In the genomic region with DNA sequence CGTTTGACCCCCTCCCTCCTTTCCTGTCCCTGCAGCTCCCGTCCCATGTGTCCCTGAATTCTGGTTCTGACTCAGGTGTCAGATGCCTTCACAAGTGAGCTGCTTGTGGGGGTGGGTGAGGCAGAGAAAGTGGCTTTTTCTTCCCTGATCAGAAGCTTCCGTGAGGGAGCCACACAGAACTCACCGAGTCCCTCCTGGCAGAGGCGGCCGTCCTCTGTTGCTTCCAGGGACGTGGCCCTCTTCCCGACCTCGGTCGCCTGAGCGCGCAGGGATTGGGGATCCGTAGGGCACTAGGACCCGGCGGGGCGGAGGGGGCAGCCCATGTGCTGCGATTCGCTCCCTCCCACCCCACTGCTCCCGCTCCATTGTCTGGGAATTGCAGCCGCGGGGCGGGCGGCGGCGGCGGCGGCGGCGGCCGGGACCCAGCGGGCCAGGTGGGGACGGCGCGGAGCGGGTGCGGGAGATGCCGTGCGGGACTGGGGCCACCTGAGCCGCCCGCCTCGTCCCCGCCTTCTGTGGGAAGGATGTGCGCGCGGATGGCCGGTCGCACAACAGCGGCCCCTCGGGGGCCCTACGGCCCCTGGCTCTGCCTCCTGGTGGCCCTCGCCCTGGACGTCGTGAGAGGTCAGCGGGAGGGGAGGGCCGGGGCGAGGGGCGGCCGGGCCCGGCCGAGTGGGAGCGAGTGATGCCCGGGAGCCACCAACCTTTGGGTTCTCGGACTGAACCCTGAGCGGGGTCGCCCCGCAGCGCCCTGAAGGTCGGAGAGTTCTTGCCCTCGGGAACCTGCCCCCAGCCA, we compare ENCODE assay signal across 1 cellular context.
TF ChIP-seq lines count a peak whose summit lies in the region.

A gene with protein sequence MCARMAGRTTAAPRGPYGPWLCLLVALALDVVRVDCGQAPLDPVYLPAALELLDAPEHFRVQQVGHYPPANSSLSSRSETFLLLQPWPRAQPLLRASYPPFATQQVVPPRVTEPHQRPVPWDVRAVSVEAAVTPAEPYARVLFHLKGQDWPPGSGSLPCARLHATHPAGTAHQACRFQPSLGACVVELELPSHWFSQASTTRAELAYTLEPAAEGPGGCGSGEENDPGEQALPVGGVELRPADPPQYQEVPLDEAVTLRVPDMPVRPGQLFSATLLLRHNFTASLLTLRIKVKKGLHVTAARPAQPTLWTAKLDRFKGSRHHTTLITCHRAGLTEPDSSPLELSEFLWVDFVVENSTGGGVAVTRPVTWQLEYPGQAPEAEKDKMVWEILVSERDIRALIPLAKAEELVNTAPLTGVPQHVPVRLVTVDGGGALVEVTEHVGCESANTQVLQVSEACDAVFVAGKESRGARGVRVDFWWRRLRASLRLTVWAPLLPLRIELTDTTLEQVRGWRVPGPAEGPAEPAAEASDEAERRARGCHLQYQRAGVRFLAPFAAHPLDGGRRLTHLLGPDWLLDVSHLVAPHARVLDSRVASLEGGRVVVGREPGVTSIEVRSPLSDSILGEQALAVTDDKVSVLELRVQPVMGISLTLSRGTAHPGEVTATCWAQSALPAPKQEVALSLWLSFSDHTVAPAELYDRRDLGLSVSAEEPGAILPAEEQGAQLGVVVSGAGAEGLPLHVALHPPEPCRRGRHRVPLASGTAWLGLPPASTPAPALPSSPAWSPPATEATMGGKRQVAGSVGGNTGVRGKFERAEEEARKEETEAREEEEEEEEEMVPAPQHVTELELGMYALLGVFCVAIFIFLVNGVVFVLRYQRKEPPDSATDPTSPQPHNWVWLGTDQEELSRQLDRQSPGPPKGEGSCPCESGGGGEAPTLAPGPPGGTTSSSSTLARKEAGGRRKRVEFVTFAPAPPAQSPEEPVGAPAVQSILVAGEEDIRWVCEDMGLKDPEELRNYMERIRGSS (plus strand): TSS at position 351 of the 796 bp plus-strand sequence. CDS start 174 bp downstream, at position 525.

TF ChIP-seq in HepG2, 621 proteins besides CTCF, POLR2A, EP300 and RAD21 (continued from another document and continues in another):
- TF ChIP-seq, protein P1, sequence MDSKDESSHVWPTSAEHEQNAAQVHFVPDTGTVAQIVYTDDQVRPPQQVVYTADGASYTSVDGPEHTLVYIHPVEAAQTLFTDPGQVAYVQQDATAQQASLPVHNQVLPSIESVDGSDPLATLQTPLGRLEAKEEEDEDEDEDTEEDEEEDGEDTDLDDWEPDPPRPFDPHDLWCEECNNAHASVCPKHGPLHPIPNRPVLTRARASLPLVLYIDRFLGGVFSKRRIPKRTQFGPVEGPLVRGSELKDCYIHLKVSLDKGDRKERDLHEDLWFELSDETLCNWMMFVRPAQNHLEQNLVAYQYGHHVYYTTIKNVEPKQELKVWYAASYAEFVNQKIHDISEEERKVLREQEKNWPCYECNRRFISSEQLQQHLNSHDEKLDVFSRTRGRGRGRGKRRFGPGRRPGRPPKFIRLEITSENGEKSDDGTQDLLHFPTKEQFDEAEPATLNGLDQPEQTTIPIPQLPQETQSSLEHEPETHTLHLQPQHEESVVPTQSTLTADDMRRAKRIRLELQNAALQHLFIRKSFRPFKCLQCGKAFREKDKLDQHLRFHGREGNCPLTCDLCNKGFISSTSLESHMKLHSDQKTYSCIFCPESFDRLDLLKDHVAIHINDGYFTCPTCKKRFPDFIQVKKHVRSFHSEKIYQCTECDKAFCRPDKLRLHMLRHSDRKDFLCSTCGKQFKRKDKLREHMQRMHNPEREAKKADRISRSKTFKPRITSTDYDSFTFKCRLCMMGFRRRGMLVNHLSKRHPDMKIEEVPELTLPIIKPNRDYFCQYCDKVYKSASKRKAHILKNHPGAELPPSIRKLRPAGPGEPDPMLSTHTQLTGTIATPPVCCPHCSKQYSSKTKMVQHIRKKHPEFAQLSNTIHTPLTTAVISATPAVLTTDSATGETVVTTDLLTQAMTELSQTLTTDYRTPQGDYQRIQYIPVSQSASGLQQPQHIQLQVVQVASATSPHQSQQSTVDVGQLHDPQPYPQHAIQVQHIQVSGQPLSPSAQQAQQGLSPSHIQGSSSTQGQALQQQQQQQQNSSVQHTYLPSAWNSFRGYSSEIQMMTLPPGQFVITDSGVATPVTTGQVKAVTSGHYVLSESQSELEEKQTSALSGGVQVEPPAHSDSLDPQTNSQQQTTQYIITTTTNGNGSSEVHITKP (CRISPR knock-in tag; IDR thresholded peaks at IDR 0.05; ENCODE audit: low read depth), result 0 out of 2 replicates have a peak, but pooled peaks have one; percentile 57
- TF ChIP-seq MAZ (IDR thresholded peaks at IDR 0.05; ENCODE audit: borderline replicate concordance, low read depth, low read length) (peak; percentile 83; the same call in 1 of the 2 replicates), MAZ (CRISPR knock-in tag; IDR thresholded peaks at IDR 0.05; ENCODE audit: low read depth) (peak; percentile 88), ELF3 (CRISPR knock-in tag; IDR thresholded peaks at IDR 0.05) (0 out of 2 replicates have a peak, but pooled peaks have one; percentile 13), SP1 (IDR thresholded peaks at IDR 0.05) (no peak), SP1 (CRISPR knock-in tag; IDR thresholded peaks at IDR 0.05) (peak; percentile 58; the same call in 1 of the 2 replicates), SOX5 (CRISPR knock-in tag; IDR thresholded peaks at IDR 0.05; ENCODE audit: borderline replicate concordance) (peak; percentile 44; the same call in 1 of the 2 replicates), RARA (CRISPR knock-in tag; IDR thresholded peaks at IDR 0.05) (peak; percentile 35), TSC22D2 (CRISPR knock-in tag; IDR thresholded peaks at IDR 0.05; ENCODE audit: borderline replicate concordance) (no peak), ZFAT (CRISPR knock-in tag; conservative IDR thresholded peaks at IDR 0.05) (no peak), ZNF614 (CRISPR knock-in tag; IDR thresholded peaks at IDR 0.05; ENCODE audit: borderline replicate concordance) (peak; percentile 31; the same call in 1 of the 2 replicates), GABPA (IDR thresholded peaks at IDR 0.05; ENCODE audit: low read depth, low read length) (no peak), GABPA (CRISPR knock-in tag; IDR thresholded peaks at IDR 0.05; ENCODE audit: low read depth) (0 out of 2 replicates have a peak, but pooled peaks have one; percentile 23), NCOA2 (CRISPR knock-in tag; IDR thresholded peaks at IDR 0.05) (0 out of 2 replicates have a peak, but pooled peaks have one; percentile 9), MEIS2 (CRISPR knock-in tag; IDR thresholded peaks at IDR 0.05) (peak; percentile 82), ZNF34 (CRISPR knock-in tag; IDR thresholded peaks at IDR 0.05; ENCODE audit: borderline replicate concordance) (0 out of 2 replicates have a peak, but pooled peaks have one; percentile 56)
- TF ChIP-seq, protein P2, sequence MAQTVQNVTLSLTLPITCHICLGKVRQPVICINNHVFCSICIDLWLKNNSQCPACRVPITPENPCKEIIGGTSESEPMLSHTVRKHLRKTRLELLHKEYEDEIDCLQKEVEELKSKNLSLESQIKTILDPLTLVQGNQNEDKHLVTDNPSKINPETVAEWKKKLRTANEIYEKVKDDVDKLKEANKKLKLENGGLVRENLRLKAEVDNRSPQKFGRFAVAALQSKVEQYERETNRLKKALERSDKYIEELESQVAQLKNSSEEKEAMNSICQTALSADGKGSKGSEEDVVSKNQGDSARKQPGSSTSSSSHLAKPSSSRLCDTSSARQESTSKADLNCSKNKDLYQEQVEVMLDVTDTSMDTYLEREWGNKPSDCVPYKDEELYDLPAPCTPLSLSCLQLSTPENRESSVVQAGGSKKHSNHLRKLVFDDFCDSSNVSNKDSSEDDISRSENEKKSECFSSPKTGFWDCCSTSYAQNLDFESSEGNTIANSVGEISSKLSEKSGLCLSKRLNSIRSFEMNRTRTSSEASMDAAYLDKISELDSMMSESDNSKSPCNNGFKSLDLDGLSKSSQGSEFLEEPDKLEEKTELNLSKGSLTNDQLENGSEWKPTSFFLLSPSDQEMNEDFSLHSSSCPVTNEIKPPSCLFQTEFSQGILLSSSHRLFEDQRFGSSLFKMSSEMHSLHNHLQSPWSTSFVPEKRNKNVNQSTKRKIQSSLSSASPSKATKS (CRISPR knock-in tag; IDR thresholded peaks at IDR 0.05), result no peak
- TF ChIP-seq, protein P3, sequence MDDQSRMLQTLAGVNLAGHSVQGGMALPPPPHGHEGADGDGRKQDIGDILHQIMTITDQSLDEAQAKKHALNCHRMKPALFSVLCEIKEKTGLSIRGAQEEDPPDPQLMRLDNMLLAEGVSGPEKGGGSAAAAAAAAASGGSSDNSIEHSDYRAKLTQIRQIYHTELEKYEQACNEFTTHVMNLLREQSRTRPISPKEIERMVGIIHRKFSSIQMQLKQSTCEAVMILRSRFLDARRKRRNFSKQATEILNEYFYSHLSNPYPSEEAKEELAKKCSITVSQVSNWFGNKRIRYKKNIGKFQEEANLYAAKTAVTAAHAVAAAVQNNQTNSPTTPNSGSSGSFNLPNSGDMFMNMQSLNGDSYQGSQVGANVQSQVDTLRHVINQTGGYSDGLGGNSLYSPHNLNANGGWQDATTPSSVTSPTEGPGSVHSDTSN (CRISPR knock-in tag; IDR thresholded peaks at IDR 0.05; ENCODE audit: borderline replicate concordance), result no peak
- TF ChIP-seq, protein P4, sequence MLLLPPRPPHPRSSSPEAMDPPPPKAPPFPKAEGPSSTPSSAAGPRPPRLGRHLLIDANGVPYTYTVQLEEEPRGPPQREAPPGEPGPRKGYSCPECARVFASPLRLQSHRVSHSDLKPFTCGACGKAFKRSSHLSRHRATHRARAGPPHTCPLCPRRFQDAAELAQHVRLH (CRISPR knock-in tag; IDR thresholded peaks at IDR 0.05; ENCODE audit: borderline replicate concordance, low read depth), result peak; percentile 67
- TF ChIP-seq, protein P5, sequence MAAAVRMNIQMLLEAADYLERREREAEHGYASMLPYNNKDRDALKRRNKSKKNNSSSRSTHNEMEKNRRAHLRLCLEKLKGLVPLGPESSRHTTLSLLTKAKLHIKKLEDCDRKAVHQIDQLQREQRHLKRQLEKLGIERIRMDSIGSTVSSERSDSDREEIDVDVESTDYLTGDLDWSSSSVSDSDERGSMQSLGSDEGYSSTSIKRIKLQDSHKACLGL (CRISPR knock-in tag; IDR thresholded peaks at IDR 0.05), result 0 out of 2 replicates have a peak, but pooled peaks have one; percentile 15
- TF ChIP-seq, protein P6, sequence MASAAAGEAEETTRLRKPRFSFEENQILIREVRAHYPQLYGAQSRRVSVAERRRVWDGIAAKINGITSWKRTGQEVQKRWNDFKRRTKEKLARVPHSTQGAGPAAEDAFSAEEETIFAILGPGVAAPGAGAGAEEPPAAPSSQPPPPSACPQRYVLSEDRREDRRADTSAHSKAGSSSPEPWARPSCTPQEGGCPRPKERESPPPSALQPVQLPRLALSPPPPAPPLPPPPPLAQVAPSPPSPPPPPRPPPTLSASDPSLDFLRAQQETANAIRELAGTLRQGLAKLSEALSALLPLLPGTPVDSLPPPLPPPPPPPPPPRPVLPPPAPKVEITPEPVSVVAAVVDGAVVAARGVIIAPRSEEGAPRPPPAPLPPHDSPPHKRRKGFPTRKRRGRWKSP (CRISPR knock-in tag; IDR thresholded peaks at IDR 0.05), result 0 out of 2 replicates have a peak, but pooled peaks have one; percentile 46
- TF ChIP-seq, protein P7, sequence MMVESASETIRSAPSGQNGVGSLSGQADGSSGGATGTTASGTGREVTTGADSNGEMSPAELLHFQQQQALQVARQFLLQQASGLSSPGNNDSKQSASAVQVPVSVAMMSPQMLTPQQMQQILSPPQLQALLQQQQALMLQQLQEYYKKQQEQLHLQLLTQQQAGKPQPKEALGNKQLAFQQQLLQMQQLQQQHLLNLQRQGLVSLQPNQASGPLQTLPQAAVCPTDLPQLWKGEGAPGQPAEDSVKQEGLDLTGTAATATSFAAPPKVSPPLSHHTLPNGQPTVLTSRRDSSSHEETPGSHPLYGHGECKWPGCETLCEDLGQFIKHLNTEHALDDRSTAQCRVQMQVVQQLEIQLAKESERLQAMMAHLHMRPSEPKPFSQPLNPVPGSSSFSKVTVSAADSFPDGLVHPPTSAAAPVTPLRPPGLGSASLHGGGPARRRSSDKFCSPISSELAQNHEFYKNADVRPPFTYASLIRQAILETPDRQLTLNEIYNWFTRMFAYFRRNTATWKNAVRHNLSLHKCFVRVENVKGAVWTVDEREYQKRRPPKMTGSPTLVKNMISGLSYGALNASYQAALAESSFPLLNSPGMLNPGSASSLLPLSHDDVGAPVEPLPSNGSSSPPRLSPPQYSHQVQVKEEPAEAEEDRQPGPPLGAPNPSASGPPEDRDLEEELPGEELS (CRISPR knock-in tag; IDR thresholded peaks at IDR 0.05), result 0 out of 2 replicates have a peak, but pooled peaks have one; percentile 18
- TF ChIP-seq, protein P8, sequence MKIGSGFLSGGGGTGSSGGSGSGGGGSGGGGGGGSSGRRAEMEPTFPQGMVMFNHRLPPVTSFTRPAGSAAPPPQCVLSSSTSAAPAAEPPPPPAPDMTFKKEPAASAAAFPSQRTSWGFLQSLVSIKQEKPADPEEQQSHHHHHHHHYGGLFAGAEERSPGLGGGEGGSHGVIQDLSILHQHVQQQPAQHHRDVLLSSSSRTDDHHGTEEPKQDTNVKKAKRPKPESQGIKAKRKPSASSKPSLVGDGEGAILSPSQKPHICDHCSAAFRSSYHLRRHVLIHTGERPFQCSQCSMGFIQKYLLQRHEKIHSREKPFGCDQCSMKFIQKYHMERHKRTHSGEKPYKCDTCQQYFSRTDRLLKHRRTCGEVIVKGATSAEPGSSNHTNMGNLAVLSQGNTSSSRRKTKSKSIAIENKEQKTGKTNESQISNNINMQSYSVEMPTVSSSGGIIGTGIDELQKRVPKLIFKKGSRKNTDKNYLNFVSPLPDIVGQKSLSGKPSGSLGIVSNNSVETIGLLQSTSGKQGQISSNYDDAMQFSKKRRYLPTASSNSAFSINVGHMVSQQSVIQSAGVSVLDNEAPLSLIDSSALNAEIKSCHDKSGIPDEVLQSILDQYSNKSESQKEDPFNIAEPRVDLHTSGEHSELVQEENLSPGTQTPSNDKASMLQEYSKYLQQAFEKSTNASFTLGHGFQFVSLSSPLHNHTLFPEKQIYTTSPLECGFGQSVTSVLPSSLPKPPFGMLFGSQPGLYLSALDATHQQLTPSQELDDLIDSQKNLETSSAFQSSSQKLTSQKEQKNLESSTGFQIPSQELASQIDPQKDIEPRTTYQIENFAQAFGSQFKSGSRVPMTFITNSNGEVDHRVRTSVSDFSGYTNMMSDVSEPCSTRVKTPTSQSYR (CRISPR knock-in tag; IDR thresholded peaks at IDR 0.05; ENCODE audit: borderline replicate concordance), result peak; percentile 33; the same call in 1 of the 2 replicates
- TF ChIP-seq, protein P9, sequence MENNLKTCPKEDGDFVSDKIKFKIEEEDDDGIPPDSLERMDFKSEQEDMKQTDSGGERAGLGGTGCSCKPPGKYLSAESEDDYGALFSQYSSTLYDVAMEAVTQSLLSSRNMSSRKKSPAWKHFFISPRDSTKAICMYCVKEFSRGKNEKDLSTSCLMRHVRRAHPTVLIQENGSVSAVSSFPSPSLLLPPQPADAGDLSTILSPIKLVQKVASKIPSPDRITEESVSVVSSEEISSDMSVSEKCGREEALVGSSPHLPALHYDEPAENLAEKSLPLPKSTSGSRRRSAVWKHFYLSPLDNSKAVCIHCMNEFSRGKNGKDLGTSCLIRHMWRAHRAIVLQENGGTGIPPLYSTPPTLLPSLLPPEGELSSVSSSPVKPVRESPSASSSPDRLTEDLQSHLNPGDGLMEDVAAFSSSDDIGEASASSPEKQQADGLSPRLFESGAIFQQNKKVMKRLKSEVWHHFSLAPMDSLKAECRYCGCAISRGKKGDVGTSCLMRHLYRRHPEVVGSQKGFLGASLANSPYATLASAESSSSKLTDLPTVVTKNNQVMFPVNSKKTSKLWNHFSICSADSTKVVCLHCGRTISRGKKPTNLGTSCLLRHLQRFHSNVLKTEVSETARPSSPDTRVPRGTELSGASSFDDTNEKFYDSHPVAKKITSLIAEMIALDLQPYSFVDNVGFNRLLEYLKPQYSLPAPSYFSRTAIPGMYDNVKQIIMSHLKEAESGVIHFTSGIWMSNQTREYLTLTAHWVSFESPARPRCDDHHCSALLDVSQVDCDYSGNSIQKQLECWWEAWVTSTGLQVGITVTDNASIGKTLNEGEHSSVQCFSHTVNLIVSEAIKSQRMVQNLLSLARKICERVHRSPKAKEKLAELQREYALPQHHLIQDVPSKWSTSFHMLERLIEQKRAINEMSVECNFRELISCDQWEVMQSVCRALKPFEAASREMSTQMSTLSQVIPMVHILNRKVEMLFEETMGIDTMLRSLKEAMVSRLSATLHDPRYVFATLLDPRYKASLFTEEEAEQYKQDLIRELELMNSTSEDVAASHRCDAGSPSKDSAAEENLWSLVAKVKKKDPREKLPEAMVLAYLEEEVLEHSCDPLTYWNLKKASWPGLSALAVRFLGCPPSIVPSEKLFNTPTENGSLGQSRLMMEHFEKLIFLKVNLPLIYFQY (CRISPR knock-in tag; IDR thresholded peaks at IDR 0.05; ENCODE audit: borderline replicate concordance), result 0 out of 2 replicates have a peak, but pooled peaks have one; percentile 29
